34 cellular contexts compared by ENCODE assay signal in genomic region chr20:33657704-33658095, GRCh38. TPM values are rescaled to one million over a fixed set of nuclear protein-coding genes. Genes with fewer than 3 reads are reported as not detected.
"Had no signal": no experiment of that assay in that cellular context is flagged by ENCODE, and none has a peak within 500 bp of the region (broad histone marks: within the 10 kb centered on the region; RNA-seq: fewer than 3 reads in every experiment).

No MANE protein-coding gene starts in this region.

- H3K4me3 ChIP-seq: adrenal gland, ascending aorta, cardiac muscle cell, colonic mucosa, dorsolateral prefrontal cortex, gastrocnemius medialis, lower lobe of right lung, pancreas, psoas muscle, SK-N-MC, uterus had no signal

- H3K27ac Mint-ChIP-seq: activated CD4-positive, alpha-beta T cell treated with anti-CD3 and anti-CD28 coated beads, Interleukin-2, amount 10 ng/mL, durations not matched to agents 7 days and 5 days; activated naive CD4-positive, alpha-beta T cell treated with anti-CD3 and anti-CD28 coated beads for 36 hours; activated naive CD8-positive, alpha-beta T cell treated with anti-CD3 and anti-CD28 coated beads for 36 hours; brain; immature natural killer cell; naive thymus-derived CD8-positive, alpha-beta T cell; stimulated activated effector memory CD8-positive, alpha-beta T cell treated with anti-CD3 and anti-CD28 coated beads, Interleukin-12 subunit alpha, Interleukin-12 subunit beta, amount 100 ng/mL, for 72 hours; stimulated activated naive CD8-positive, alpha-beta T cell treated with anti-CD3 and anti-CD28 coated beads, Interleukin-15, Interleukin-2, amounts not matched to agents 100 ng/mL and 50 ng/mL, for 24 hours; T-helper 17 cell; type B pancreatic cell; WTC11 had no signal

- H3K36me3 ChIP-seq: colonic mucosa, uterus had no signal

- H3K9me3 Mint-ChIP-seq: activated CD4-positive, alpha-beta T cell treated with anti-CD3 and anti-CD28 coated beads, Interleukin-2, amount 10 ng/mL, durations not matched to agents 7 days and 5 days; activated naive CD4-positive, alpha-beta T cell treated with anti-CD3 and anti-CD28 coated beads for 36 hours; activated naive CD8-positive, alpha-beta T cell treated with anti-CD3 and anti-CD28 coated beads for 36 hours; brain; immature natural killer cell; naive thymus-derived CD8-positive, alpha-beta T cell; stimulated activated effector memory CD8-positive, alpha-beta T cell treated with anti-CD3 and anti-CD28 coated beads, Interleukin-12 subunit alpha, Interleukin-12 subunit beta, amount 100 ng/mL, for 72 hours; stimulated activated naive CD8-positive, alpha-beta T cell treated with anti-CD3 and anti-CD28 coated beads, Interleukin-15, Interleukin-2, amounts not matched to agents 100 ng/mL and 50 ng/mL, for 24 hours; type B pancreatic cell; WTC11 had no signal

- H3K27me3 ChIP-seq: adrenal gland, ascending aorta, cardiac muscle cell, colonic mucosa, dorsolateral prefrontal cortex, gastrocnemius medialis, pancreas, uterus had no signal

- H3K4me3 Mint-ChIP-seq: activated CD4-positive, alpha-beta T cell treated with anti-CD3 and anti-CD28 coated beads, Interleukin-2, amount 10 ng/mL, durations not matched to agents 7 days and 5 days; activated naive CD4-positive, alpha-beta T cell treated with anti-CD3 and anti-CD28 coated beads for 36 hours; activated naive CD8-positive, alpha-beta T cell treated with anti-CD3 and anti-CD28 coated beads for 36 hours; brain; immature natural killer cell; naive thymus-derived CD8-positive, alpha-beta T cell; stimulated activated effector memory CD8-positive, alpha-beta T cell treated with anti-CD3 and anti-CD28 coated beads, Interleukin-12 subunit alpha, Interleukin-12 subunit beta, amount 100 ng/mL, for 72 hours; stimulated activated naive CD8-positive, alpha-beta T cell treated with anti-CD3 and anti-CD28 coated beads, Interleukin-15, Interleukin-2, amounts not matched to agents 100 ng/mL and 50 ng/mL, for 24 hours; T-helper 17 cell; type B pancreatic cell; WTC11 had no signal

- H3K9me3 ChIP-seq: adrenal gland, ascending aorta, colonic mucosa, gastrocnemius medialis, lower lobe of right lung, pancreas, psoas muscle, uterus had no signal

- H3K27me3 Mint-ChIP-seq: activated CD4-positive, alpha-beta T cell treated with anti-CD3 and anti-CD28 coated beads, Interleukin-2, amount 10 ng/mL, durations not matched to agents 7 days and 5 days; activated naive CD8-positive, alpha-beta T cell treated with anti-CD3 and anti-CD28 coated beads for 36 hours; brain; naive thymus-derived CD8-positive, alpha-beta T cell; stimulated activated naive CD8-positive, alpha-beta T cell treated with anti-CD3 and anti-CD28 coated beads, Interleukin-15, Interleukin-2, amounts not matched to agents 100 ng/mL and 50 ng/mL, for 24 hours; T-helper 17 cell; type B pancreatic cell had no signal

- DNase-seq: activated CD4-positive, alpha-beta T cell treated with anti-CD3 and anti-CD28 coated beads for 1 hour; activated CD4-positive, alpha-beta T cell treated with anti-CD3 and anti-CD28 coated beads, Interleukin-2, amount 10 ng/mL, durations not matched to agents 7 days and 5 days; activated effector memory CD4-positive, alpha-beta T cell treated with anti-CD3 and anti-CD28 coated beads, Interleukin-2, amount 50 U/mL, for 16 hours; activated naive CD4-positive, alpha-beta T cell treated with anti-CD3 and anti-CD28 coated beads for 36 hours; activated naive CD8-positive, alpha-beta T cell treated with anti-CD3 and anti-CD28 coated beads for 36 hours; cerebellar nuclear complex; colonic mucosa; effector memory CD4-positive, alpha-beta T cell; gastrocnemius medialis; hypothalamus; immature natural killer cell; mesenchymal stem cell; psoas muscle; stimulated activated CD4-positive, alpha-beta T cell treated with anti-CD3 and anti-CD28 coated beads, Interleukin-4, amount 100 ng/mL, for 24 hours; substantia nigra; T-helper 17 cell; T1000; uterus had no signal

- H3K36me3 Mint-ChIP-seq: activated naive CD8-positive, alpha-beta T cell treated with anti-CD3 and anti-CD28 coated beads for 36 hours; brain; immature natural killer cell; stimulated activated effector memory CD8-positive, alpha-beta T cell treated with anti-CD3 and anti-CD28 coated beads, Interleukin-12 subunit alpha, Interleukin-12 subunit beta, amount 100 ng/mL, for 72 hours; type B pancreatic cell had no signal

- ATAC-seq: gastrocnemius medialis; lower lobe of right lung; naive thymus-derived CD8-positive, alpha-beta T cell; pancreas; psoas muscle; stimulated activated effector memory CD8-positive, alpha-beta T cell treated with anti-CD3 and anti-CD28 coated beads, Interleukin-12 subunit alpha, Interleukin-12 subunit beta, amount 100 ng/mL, for 72 hours; T-helper 17 cell; WTC11 had no signal

- H3K27ac ChIP-seq: adrenal gland, ascending aorta, cardiac muscle cell, colonic mucosa, dorsolateral prefrontal cortex, gastrocnemius medialis, lower lobe of right lung, pancreas, psoas muscle, SK-N-MC, uterus had no signal

RNA-seq across cellular contexts. Expression of gene C20orf144, which starts 4.4 kb away (rescaled TPM):
- total RNA-seq: ascending aorta, epithelial cell of proximal tubule, gastrocnemius medialis, kidney epithelial cell, lower lobe of right lung, psoas muscle, skeletal muscle tissue, uterus had no signal
- polyA plus RNA-seq: naive thymus-derived CD8-positive, alpha-beta T cell had no signal
